ENCODE assay signal across 27 cellular contexts in the genomic region with DNA sequence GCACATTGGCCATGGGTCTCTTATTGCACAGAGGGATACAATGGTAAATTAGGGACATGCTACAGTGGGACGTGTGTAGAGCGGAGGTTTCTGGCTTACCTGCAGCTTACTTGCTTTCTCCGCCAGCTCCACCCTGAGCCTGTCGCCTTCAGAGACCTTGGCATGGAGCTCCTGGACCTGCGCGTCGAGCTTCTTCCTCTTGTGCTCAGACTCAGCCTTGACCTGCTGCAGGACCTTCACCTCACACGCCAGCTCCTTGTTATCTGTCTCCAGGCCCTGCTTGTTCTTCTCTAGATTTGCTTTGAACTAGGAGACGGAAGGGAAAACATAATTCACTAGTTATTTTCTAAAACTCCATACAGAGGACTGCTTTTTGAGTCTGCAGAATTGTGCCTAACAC.
"Had no signal": no experiment of that assay in that cellular context is flagged by ENCODE, and none has a peak within 500 bp of the region (broad histone marks: within the 10 kb centered on the region; RNA-seq: fewer than 3 reads in every experiment).

No MANE protein-coding gene starts in this region.

- H3K4me3 ChIP-seq: neural progenitor cell, ovary, psoas muscle, right lobe of liver, sigmoid colon, suprapubic skin, testis, tibial artery, transverse colon, upper lobe of left lung, uterus had no signal

- H3K36me3 ChIP-seq: ovary, transverse colon, uterus had no signal

- H3K9me3 ChIP-seq: ovary, psoas muscle, right lobe of liver, sigmoid colon, suprapubic skin, testis, tibial artery, transverse colon, upper lobe of left lung, uterus had no signal

- DNase-seq: naive thymus-derived CD4-positive, alpha-beta T cell; natural killer cell; occipital lobe; posterior cingulate gyrus; psoas muscle; right cardiac atrium; right lobe of liver; sigmoid colon; small intestine; stimulated activated CD4-positive, alpha-beta T cell treated with anti-CD3 and anti-CD28 coated beads, Interleukin-15, amount 100 ng/mL, for 24 hours; stimulated activated CD4-positive, alpha-beta T cell treated with anti-CD3 and anti-CD28 coated beads, Interleukin-2, amount 100 ng/mL, for 24 hours; stimulated activated CD4-positive, alpha-beta T cell treated with anti-CD3 and anti-CD28 coated beads, Interleukin-2, amount 100 ng/mL, for 48 hours; stimulated activated CD4-positive, alpha-beta T cell treated with anti-CD3 and anti-CD28 coated beads, Interleukin-4, amount 100 ng/mL, for 24 hours; stimulated activated naive CD4-positive, alpha-beta T cell; stimulated activated naive CD8-positive, alpha-beta T cell treated with anti-CD3 and anti-CD28 coated beads, Interleukin-15, amount 100 ng/mL, for 72 hours; stimulated activated naive CD8-positive, alpha-beta T cell treated with anti-CD3 and anti-CD28 coated beads, Interleukin-15, Interleukin-2, amounts not matched to agents 100 U/mL and 50 U/mL, for 24 hours; substantia nigra; testis; tibial artery; transverse colon; upper lobe of left lung; uterus had no signal

- H3K27me3 ChIP-seq: neural progenitor cell, ovary, right lobe of liver, sigmoid colon, suprapubic skin, testis, tibial artery, transverse colon, upper lobe of left lung, uterus had no signal

- H3K4me1 ChIP-seq: neural progenitor cell, parathyroid adenoma, psoas muscle, right lobe of liver, transverse colon, upper lobe of left lung, uterus had no signal

- ATAC-seq: naive thymus-derived CD4-positive, alpha-beta T cell; natural killer cell; psoas muscle; right cardiac atrium; stimulated activated memory B cell treated with anti-CD40 and anti-IgM and Interleukin-4, amounts not matched to agents 10 μg/mL and 1 μg/mL and 100 μg/mL, for 72 hours; stimulated activated naive CD8-positive, alpha-beta T cell treated with anti-CD3 and anti-CD28 coated beads, Interleukin-15, amount 100 ng/mL, for 72 hours; stimulated activated naive CD8-positive, alpha-beta T cell treated with anti-CD3 and anti-CD28 coated beads, Interleukin-15, Interleukin-2, amounts not matched to agents 100 U/mL and 50 U/mL, for 24 hours had no signal

- H3K27ac ChIP-seq: neural progenitor cell, ovary, parathyroid adenoma, psoas muscle, right lobe of liver, sigmoid colon, suprapubic skin, testis, tibial artery, transverse colon, upper lobe of left lung, uterus had no signal
